Comparison of ENCODE assay signal across 7 cellular contexts in the genomic region with DNA sequence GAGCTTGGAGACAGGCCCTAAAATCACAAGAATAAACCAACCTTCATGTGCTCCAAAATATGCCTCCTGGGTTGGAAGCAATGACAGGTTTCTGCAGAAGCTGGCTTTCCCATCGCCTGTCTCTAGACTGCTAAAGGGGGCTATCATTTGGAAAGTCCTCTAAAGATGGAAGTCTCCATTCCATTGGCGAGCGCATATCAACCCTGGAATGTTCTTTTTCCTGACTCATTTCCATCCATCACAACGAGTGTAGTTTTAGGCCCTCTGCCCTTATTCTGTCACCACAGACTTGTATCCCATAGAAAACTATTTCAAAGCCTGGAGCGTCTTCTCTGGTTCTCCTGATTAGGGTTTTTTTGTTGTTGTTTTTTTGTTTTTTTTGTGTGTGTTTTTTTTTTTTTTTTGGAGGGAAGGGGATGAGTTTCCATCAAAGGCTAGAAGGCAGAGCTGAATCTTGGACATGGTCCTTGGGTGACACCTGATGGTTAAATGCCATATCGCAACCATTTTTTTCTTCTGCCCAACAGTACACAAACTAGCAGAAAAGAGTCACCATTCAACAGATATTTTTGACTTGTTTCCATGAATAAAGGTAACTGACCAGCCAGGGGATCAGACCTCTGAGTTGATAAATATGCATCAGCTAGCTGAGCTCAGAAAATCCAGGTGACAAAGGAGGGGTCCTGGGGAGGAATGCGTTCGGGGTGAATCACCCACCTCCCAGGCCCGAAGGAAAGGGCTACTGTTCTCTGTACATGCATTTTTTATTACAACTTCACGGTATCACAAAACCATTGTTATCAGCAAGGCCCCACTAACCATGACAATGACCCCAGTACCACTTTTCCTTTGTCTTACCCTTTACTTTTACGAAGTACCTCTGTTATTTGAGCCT. TPM values are rescaled to one million over a fixed set of nuclear protein-coding genes. Genes with fewer than 3 reads are reported as not detected.
DNase-seq lines count a peak whose midpoint lies in the region; ATAC-seq, FAIRE-seq and TF ChIP-seq lines count a peak whose summit lies in the region.

No MANE protein-coding gene starts in this region.

- DNase-seq in EH (ENCODE audit: low read depth) (peak; percentile 76), HT-29 (ENCODE audit: low spot score) (peak; percentile 65), OCI-M1 (lab: John Stamatoyannopoulos, UW) (peak; percentile 68), endothelial cell of umbilical vein (ENCODE audit: low read depth, low spot score) (peak; percentile 59), mucosa of descending colon (peak in 1 of 3 donors; percentile 68)

- no peak overlapping the region for H2AFZ ChIP-seq in endothelial cell of umbilical vein (ENCODE audit: low read depth, low read length)

- CTCF ChIA-PET in endothelial cell of umbilical vein (lab: Charles Lee): interaction anchor here (0.6 to 6.4 kb wide), 16 partner anchors 10 to 235 kb away, joined by 3 to 94 read pairs (median 4); no protein-coding TSS in a partner anchor

- H3K4me3 ChIP-seq in endothelial cell of umbilical vein (replicated peaks in 1 of 3; ENCODE audit: insufficient read depth in 1 of 3, low read depth in 1 of 3, low read length in 3 of 3) (no peak overlapping the region), mucosa of descending colon (no peak overlapping the region)

- no peak overlapping the region for H3K4me2 ChIP-seq in endothelial cell of umbilical vein (ENCODE audit: insufficient read depth, low read length)

- H3K9me1 ChIP-seq in endothelial cell of umbilical vein (replicated peaks; ENCODE audit: control insufficient read depth, extremely low read depth, insufficient read depth, low read length): no peaks in the 10 kb centered on the region

- no peak overlapping the region for H3K9ac ChIP-seq in endothelial cell of umbilical vein (replicated peaks; ENCODE audit: extremely low read depth, insufficient read depth, low read length)

- TF ChIP-seq POLR2A in endothelial cell of umbilical vein (IDR thresholded peaks at IDR 0.05; ENCODE audit: low read depth, low read length): no peak

- ATAC-seq in mucosa of descending colon (peak; percentile 51), GM18870 (IDR thresholded peaks at IDR 0.05; ENCODE audit: unreplicated experiment) (no peak), HG02852 (IDR thresholded peaks at IDR 0.05; ENCODE audit: unreplicated experiment) (no peak)

- peaks cover 0 to 6% of the 10 kb centered on the region in 2 experiments for H3K27me3 ChIP-seq in endothelial cell of umbilical vein (ENCODE audit: control insufficient read depth in 2 of 2, insufficient read depth in 2 of 2, low read length in 2 of 2)

- no peak overlapping the region for H3K27ac ChIP-seq in endothelial cell of umbilical vein (ENCODE audit: insufficient read depth, low read depth, low read length)

- no peaks in the 10 kb centered on the region for H3K36me3 ChIP-seq in endothelial cell of umbilical vein (ENCODE audit: control insufficient read depth in 2 of 2, extremely low read depth in 1 of 2, insufficient read depth in 2 of 2, low read length in 2 of 2)
- H3K36me3 ChIP-seq in mucosa of descending colon (ENCODE audit: low read depth): no peaks in the 10 kb centered on the region

- H3K9me3 ChIP-seq in endothelial cell of umbilical vein (replicated peaks; ENCODE audit: control insufficient read depth, insufficient read depth, low read length) (no peaks in the 10 kb centered on the region), mucosa of descending colon (no peaks in the 10 kb centered on the region)

- H4K20me1 ChIP-seq in endothelial cell of umbilical vein (replicated peaks; ENCODE audit: control insufficient read depth, extremely low read depth, insufficient read depth, low read length): no peaks in the 10 kb centered on the region

- intact Hi-C loops in endothelial cell of umbilical vein (cut with micrococcal nuclease) (loop anchor here (1.0 kb wide), 2 partner anchors 62 to 227 kb away; no protein-coding TSS in a partner anchor), mucosa of descending colon (cut with DNase I, micrococcal nuclease) (loop anchor here (5.0 to 10.0 kb wide), 2 partner anchors 59 to 62 kb away; no protein-coding TSS in a partner anchor)

- dilution Hi-C loops in endothelial cell of umbilical vein (cut with MboI; ENCODE audit: extremely low pct_ligation_motif_present, low sequenced_read_pairs): no loop called here

- POLR2A ChIA-PET in endothelial cell of umbilical vein (lab: Charles Lee): no interaction called here

- no peaks in the 10 kb centered on the region for H3K4me1 ChIP-seq in endothelial cell of umbilical vein (ENCODE audit: control insufficient read depth, extremely low read depth, insufficient read depth, low read length)
- no peaks in the 10 kb centered on the region for H3K4me1 ChIP-seq in mucosa of descending colon (ENCODE audit: low read depth)

- BruUV-seq in endothelial cell of umbilical vein (replicated peaks; lab: Mats Ljungman, UMichigan): no TSS peak

- TF ChIP-seq CTCF in endothelial cell of umbilical vein (IDR thresholded peaks at IDR 0.05; ENCODE audit: extremely low read depth in 1 of 2, insufficient read depth in 1 of 2, low read depth in 1 of 2, low read length in 2 of 2): peak; percentile 56 to 58
- no peak for TF ChIP-seq CTCF in mucosa of descending colon (IDR thresholded peaks at IDR 0.05)

- no peaks in the 10 kb centered on the region for H3K79me2 ChIP-seq in endothelial cell of umbilical vein (ENCODE audit: control insufficient read depth, insufficient read depth, low read length)

- peak; percentile 90 for FAIRE-seq in endothelial cell of umbilical vein (lab: Jason Lieb, UNC)

TF ChIP-seq in endothelial cell of umbilical vein, 7 proteins besides CTCF, POLR2A, EP300 and RAD21:
- TF ChIP-seq, protein P1, sequence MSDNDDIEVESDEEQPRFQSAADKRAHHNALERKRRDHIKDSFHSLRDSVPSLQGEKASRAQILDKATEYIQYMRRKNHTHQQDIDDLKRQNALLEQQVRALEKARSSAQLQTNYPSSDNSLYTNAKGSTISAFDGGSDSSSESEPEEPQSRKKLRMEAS (IDR thresholded peaks at IDR 0.05; ENCODE audit: insufficient read depth, insufficient read length): no peak
- TF ChIP-seq FOS (IDR thresholded peaks at IDR 0.05; ENCODE audit: borderline replicate concordance, insufficient read depth, low read length): no peak
- TF ChIP-seq GATA2 (IDR thresholded peaks at IDR 0.05; ENCODE audit: insufficient read depth, insufficient read length, low read depth, low read length): no peak
- TF ChIP-seq EZH2 (IDR thresholded peaks at IDR 0.05; ENCODE audit: borderline replicate concordance, low read depth, low read length, severe bottlenecking): no peak
- TF ChIP-seq JUN (IDR thresholded peaks at IDR 0.05; ENCODE audit: borderline replicate concordance, insufficient read depth, insufficient read length, low read depth): no peak
- no peak for TF ChIP-seq MYC (IDR thresholded peaks at IDR 0.05; ENCODE audit: low read depth, low read length)
- no peak for TF ChIP-seq POLR2AphosphoS5 (IDR thresholded peaks at IDR 0.05; ENCODE audit: insufficient read depth, low read depth, low read length)

RNA-seq across cellular contexts. Expression of a gene that starts 40.5 kb away (rescaled TPM):
- not detected in 2 replicates for total RNA-seq in HT-29 (2014; rRNA removed; shearing (Covaris generic))
- not detected in 2 replicates for total RNA-seq in endothelial cell of umbilical vein
- not detected in 2 replicates for polyA plus RNA-seq in endothelial cell of umbilical vein
- not detected in 2 replicates for polyA plus RNA-seq in endothelial cell of umbilical vein (2011; cell fraction: cytosol; rRNA removed)
- not detected in 2 replicates for polyA plus RNA-seq in endothelial cell of umbilical vein (2011; cell fraction: nucleus; rRNA removed)
- polyA plus RNA-seq in endothelial cell of umbilical vein (2012): not detected in 2 replicates
- polyA minus RNA-seq in endothelial cell of umbilical vein: not detected in 2 replicates
- not detected for polyA minus RNA-seq in endothelial cell of umbilical vein (2011; cell fraction: cytosol; rRNA and poly(A)+ RNA removed)
- not detected in 2 replicates for polyA minus RNA-seq in endothelial cell of umbilical vein (2011; cell fraction: nucleus; rRNA and poly(A)+ RNA removed)
- 10 to 100 TPM in 1 of 3 donors, under 1 TPM in 2; 0.20 to 10.8 (median 0.22) TPM for total RNA-seq in mucosa of descending colon
